ENCODE assay signal across 16 cellular contexts in the genomic region with DNA sequence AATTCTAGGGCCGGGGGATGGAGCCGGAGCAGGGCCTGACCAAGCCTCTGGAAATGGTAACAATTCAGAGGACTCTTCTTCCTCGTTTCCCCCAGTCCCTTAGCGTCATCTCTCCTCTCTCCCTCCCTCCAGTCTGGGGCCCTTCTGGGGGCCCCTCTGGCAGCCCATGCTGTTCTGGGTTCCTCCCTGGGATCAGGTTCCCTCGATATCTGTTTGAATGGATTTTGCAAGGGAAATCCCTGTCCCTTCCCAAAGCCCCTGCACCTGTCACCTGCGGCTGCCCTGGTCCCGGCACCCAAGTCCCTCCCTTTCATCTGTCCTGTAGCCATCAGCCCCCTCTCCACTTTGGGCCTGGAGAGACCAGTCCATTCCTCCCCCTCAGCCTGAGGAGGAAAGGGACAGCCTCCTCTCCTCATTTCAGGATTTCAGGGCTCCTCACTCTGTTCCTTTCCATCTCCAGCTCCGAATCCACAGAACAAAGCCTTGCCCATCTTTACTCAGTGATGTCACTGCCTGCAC. TPM values are rescaled to one million over a fixed set of nuclear protein-coding genes. Genes with fewer than 3 reads are reported as not detected.
DNase-seq lines count a peak whose midpoint lies in the region; ATAC-seq and TF ChIP-seq lines count a peak whose summit lies in the region.
"Had no signal": no experiment of that assay in that cellular context is flagged by ENCODE, and none has a peak within 500 bp of the region (broad histone marks: within the 10 kb centered on the region; RNA-seq: fewer than 3 reads in every experiment).

No MANE protein-coding gene starts in this region.

- H3K9me3 Mint-ChIP-seq in activated CD8-positive, alpha-beta memory T cell treated with anti-CD3 and anti-CD28 coated beads, Interleukin-2, amount 10 ng/mL, durations not matched to agents 7 days and 5 days (ENCODE audit: low read depth): no peaks in the 10 kb centered on the region
- peaks cover 0 to 3% (median 0%) of the 10 kb centered on the region in 5 experiments for H3K9me3 Mint-ChIP-seq in brain

- ATAC-seq in activated CD8-positive, alpha-beta memory T cell treated with anti-CD3 and anti-CD28 coated beads, Interleukin-2, amount 10 ng/mL, durations not matched to agents 7 days and 5 days: no peak

- intact Hi-C loops in spleen (cut with DNase I; ENCODE audit: low total_unique reads): no loop called here

- H3K36me3 ChIP-seq in OCI-LY3 (replicated peaks; ENCODE audit: low read depth, low read length) (no peaks in the 10 kb centered on the region), spleen (peaks cover 0 to 7% (median 0%) of the 10 kb centered on the region in 6 donors)
- H3K36me3 ChIP-seq: upper lobe of right lung had no signal

- H3K9ac ChIP-seq in OCI-LY3 (ENCODE audit: low read length): peak overlapping the region; percentile 91; the same call in 1 of the 2 replicates

- H3K4me2 ChIP-seq in OCI-LY3 (ENCODE audit: low read length): peak overlapping the region; percentile 99

- peak overlapping the region; percentile 88 for H3K4me3 ChIP-seq in OCI-LY3 (ENCODE audit: low read length)
- peak overlapping the region in 3 of 8 donors; percentile 54 to 81 (median 63) for H3K4me3 ChIP-seq in spleen

- TF ChIP-seq POLR2A in spleen (IDR thresholded peaks at IDR 0.05): no peak

- H3K27ac ChIP-seq in OCI-LY3 (ENCODE audit: low read length) (no peak overlapping the region), spleen (peak overlapping the region; percentile 86 to 98 (median 93))

- peak overlapping the region; percentile 91 for H3K4me3 Mint-ChIP-seq in activated CD8-positive, alpha-beta memory T cell treated with anti-CD3 and anti-CD28 coated beads, Interleukin-2, amount 10 ng/mL, durations not matched to agents 7 days and 5 days
- peak overlapping the region in 1 of 5 experiments; percentile 41 for H3K4me3 Mint-ChIP-seq in brain

- H4K20me1 ChIP-seq in OCI-LY3 (ENCODE audit: insufficient read depth, low read length): no peaks in the 10 kb centered on the region

- peak overlapping the region; percentile 96 for H3K27ac Mint-ChIP-seq in activated CD8-positive, alpha-beta memory T cell treated with anti-CD3 and anti-CD28 coated beads, Interleukin-2, amount 10 ng/mL, durations not matched to agents 7 days and 5 days
- H3K27ac Mint-ChIP-seq in brain: peak overlapping the region in 3 of 5 experiments; percentile 13 to 83 (median 51)

- H3K9me3 ChIP-seq in OCI-LY3 (ENCODE audit: insufficient read depth, low read length): no peaks in the 10 kb centered on the region
- H3K9me3 ChIP-seq in spleen: no peaks in the 10 kb centered on the region
- H3K9me3 ChIP-seq: upper lobe of right lung had no signal

- TF ChIP-seq CTCF in OCI-LY3 (IDR thresholded peaks at IDR 0.05; ENCODE audit: low read depth, low read length): no peak
- TF ChIP-seq CTCF in brain (conservative IDR thresholded peaks at IDR 0.05): no peak
- TF ChIP-seq CTCF in spleen (IDR thresholded peaks at IDR 0.05 in 8 of 11, conservative IDR thresholded peaks at IDR 0.05 in 3 of 11): no peak

- H3K4me1 ChIP-seq in OCI-LY3 (ENCODE audit: low read length): peaks cover 48% of the 10 kb centered on the region
- peaks cover 13 to 81% (median 56%) of the 10 kb centered on the region in 6 donors for H3K4me1 ChIP-seq in spleen

- peaks cover 37% of the 10 kb centered on the region for H3K4me1 Mint-ChIP-seq in activated CD8-positive, alpha-beta memory T cell treated with anti-CD3 and anti-CD28 coated beads, Interleukin-2, amount 10 ng/mL, durations not matched to agents 7 days and 5 days
- H3K4me1 Mint-ChIP-seq in brain: peaks cover 43% of the 10 kb centered on the region

- H3K79me2 ChIP-seq in OCI-LY3 (ENCODE audit: low read length): no peaks in the 10 kb centered on the region

- no peak overlapping the region for H2AFZ ChIP-seq in OCI-LY3 (ENCODE audit: low read depth, low read length)

- peaks cover 20% of the 10 kb centered on the region for H3K27me3 Mint-ChIP-seq in activated CD8-positive, alpha-beta memory T cell treated with anti-CD3 and anti-CD28 coated beads, Interleukin-2, amount 10 ng/mL, durations not matched to agents 7 days and 5 days
- peaks cover 30% of the 10 kb centered on the region for H3K27me3 Mint-ChIP-seq in brain

- CTCF ChIA-PET in activated CD8-positive, alpha-beta memory T cell treated with anti-CD3 and anti-CD28 coated beads, Interleukin-2, amount 10 ng/mL, durations not matched to agents 7 days and 5 days (lab: Charles Lee): interaction anchor here (0.7 to 17.8 kb wide), 21 partner anchors 7 to 264 kb away, joined by 3 to 411 read pairs (median 6); a partner anchor contains a TSS

- no peaks in the 10 kb centered on the region for H3K36me3 Mint-ChIP-seq in activated CD8-positive, alpha-beta memory T cell treated with anti-CD3 and anti-CD28 coated beads, Interleukin-2, amount 10 ng/mL, durations not matched to agents 7 days and 5 days
- no peaks in the 10 kb centered on the region for H3K36me3 Mint-ChIP-seq in brain

- H3K27me3 ChIP-seq in OCI-LY3 (ENCODE audit: low read depth, low read length) (peaks cover 22% of the 10 kb centered on the region), spleen (replicated peaks in 1 of 7) (no peaks in the 10 kb centered on the region)
- H3K27me3 ChIP-seq: upper lobe of right lung had no signal

- no peak for DNase-seq in activated CD8-positive, alpha-beta memory T cell treated with anti-CD3 and anti-CD28 coated beads, Interleukin-2, amount 10 ng/mL, durations not matched to agents 7 days and 5 days
- DNase-seq in activated CD8-positive, alpha-beta memory T cell treated with anti-CD3 and anti-CD28 coated beads, Interleukin-2, amount 50 U/mL, for 48 hours: no peak
- DNase-seq in spleen (peak; percentile 75), HCEC 1CT (no peak), SW480 (ENCODE audit: low spot score) (no peak), EL (no peak)
- DNase-seq: cortex of kidney, NCI-H1436 treated with DMSO at 0.1 percent for 48 hours had no signal

- 53 to 68% (median 66%) methylated on average over 8 of the region's 8 CpGs for WGBS in spleen, 5 donors

RNA-seq across cellular contexts. Expression of a gene that starts 1.7 kb away (rescaled TPM):
- 100 to 1,000 TPM; 104 to 120 TPM for total RNA-seq in activated CD8-positive, alpha-beta memory T cell treated with anti-CD3 and anti-CD28 coated beads, Interleukin-2, amount 10 ng/mL, durations not matched to agents 7 days and 5 days
- polyA plus RNA-seq in brain (ENCODE audit: insufficient read depth, low read depth, low replicate concordance) (3.9 TPM), spleen (100 to 1,000 TPM in 2 of 3 donors, 10 to 100 TPM in 1; 63.8 to 190 (median 168) TPM)
- total RNA-seq in spleen: 100 to 1,000 TPM; 175 to 247 (median 189) TPM

RNA-seq across cellular contexts. Expression of a gene that starts 14.1 kb away (rescaled TPM):
- 10 to 100 TPM in 1 of 2 experiments, 1 to 10 TPM in 1; 4.9 to 10.2 TPM for total RNA-seq in activated CD8-positive, alpha-beta memory T cell treated with anti-CD3 and anti-CD28 coated beads, Interleukin-2, amount 10 ng/mL, durations not matched to agents 7 days and 5 days
- polyA plus RNA-seq in brain (ENCODE audit: insufficient read depth, low read depth, low replicate concordance) (9.5 TPM), spleen (10 to 100 TPM in 1 of 3 donors, 1 to 10 TPM in 2; 7.4 to 10.9 (median 9.8) TPM)
- 10 to 100 TPM; 16.8 to 29.6 (median 22.9) TPM for total RNA-seq in spleen

RNA-seq across cellular contexts. Expression of a gene that starts 26.5 kb away (rescaled TPM):
- total RNA-seq in activated CD8-positive, alpha-beta memory T cell treated with anti-CD3 and anti-CD28 coated beads, Interleukin-2, amount 10 ng/mL, durations not matched to agents 7 days and 5 days: not detected
- polyA plus RNA-seq in brain (ENCODE audit: insufficient read depth, low read depth, low replicate concordance) (not detected), spleen (not detected)
- not detected for total RNA-seq in spleen
- total RNA-seq: IMR-90, liver, upper lobe of right lung had no signal
- polyA plus RNA-seq: AG04450, IMR-90, liver had no signal

RNA-seq across cellular contexts. Expression of a gene that starts 31.3 kb away (rescaled TPM):
- 1 to 10 TPM in 1 of 2 experiments, under 1 TPM in 1; 0.45 to 1.5 TPM for total RNA-seq in activated CD8-positive, alpha-beta memory T cell treated with anti-CD3 and anti-CD28 coated beads, Interleukin-2, amount 10 ng/mL, durations not matched to agents 7 days and 5 days
- polyA plus RNA-seq in brain (ENCODE audit: insufficient read depth, low read depth, low replicate concordance) (1.2 TPM), spleen (1 to 10 TPM; 2.2 to 8.0 (median 3.1) TPM)
- total RNA-seq in spleen: 10 to 100 TPM in 3 of 7 donors, 1 to 10 TPM in 4; 3.5 to 19.4 (median 9.4) TPM

RNA-seq across cellular contexts. Expression of a gene that starts 41.4 kb away (rescaled TPM):
- not detected for total RNA-seq in activated CD8-positive, alpha-beta memory T cell treated with anti-CD3 and anti-CD28 coated beads, Interleukin-2, amount 10 ng/mL, durations not matched to agents 7 days and 5 days
- polyA plus RNA-seq in brain (ENCODE audit: insufficient read depth, low read depth, low replicate concordance) (not detected), spleen (1 to 10 TPM in 1 of 3 donors, under 1 TPM in 1, not detected in 1; 0.67 to 4.9 TPM)
- total RNA-seq in spleen: not detected
- total RNA-seq: IMR-90, osteocyte, SK-MEL-5, upper lobe of right lung had no signal
- polyA plus RNA-seq: AG04450, IMR-90, liver had no signal
